11 cellular contexts compared by ENCODE assay signal in the genomic region with DNA sequence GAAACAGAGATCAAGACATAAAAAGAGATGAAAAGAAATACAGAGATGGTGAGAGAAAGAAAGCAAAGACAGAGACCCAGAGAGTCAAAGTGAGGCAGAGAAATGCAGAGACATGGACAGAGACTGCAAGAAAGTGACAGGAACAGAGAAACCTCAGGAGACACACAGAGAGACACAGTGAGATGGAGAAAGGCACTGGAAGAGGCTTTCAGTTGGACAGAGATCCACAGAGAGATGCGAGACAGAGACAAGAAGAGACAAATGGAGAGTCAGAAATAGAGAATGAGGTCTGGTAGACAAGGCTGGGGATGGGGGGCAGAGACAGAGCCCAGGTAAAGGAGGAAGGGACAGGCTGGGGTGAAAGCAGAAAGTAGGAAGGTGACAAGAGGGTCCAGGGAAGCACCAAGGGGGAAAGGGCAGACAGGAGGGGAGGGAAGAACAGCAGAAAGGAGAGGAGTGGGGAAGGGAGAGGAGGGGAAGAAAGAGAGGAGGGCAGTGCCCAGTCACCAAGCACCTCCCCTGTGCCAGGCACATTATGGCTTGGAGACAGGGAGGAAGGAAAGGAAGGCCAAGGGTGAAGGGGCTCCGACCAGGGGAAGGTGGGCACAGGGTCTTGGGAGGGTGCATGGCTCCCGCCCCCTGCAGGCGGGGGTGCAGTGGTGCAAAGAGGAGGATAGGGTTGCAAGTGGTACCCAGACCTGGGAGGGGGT. TPM values are rescaled to one million over a fixed set of nuclear protein-coding genes. Genes with fewer than 3 reads are reported as not detected.
DNase-seq lines count a peak whose midpoint lies in the region; ATAC-seq and TF ChIP-seq lines count a peak whose summit lies in the region.
"Had no signal": no experiment of that assay in that cellular context is flagged by ENCODE, and none has a peak within 500 bp of the region (broad histone marks: within the 10 kb centered on the region; RNA-seq: fewer than 3 reads in every experiment).

No MANE protein-coding gene starts in this region.

- no peaks in the 10 kb centered on the region for H4K20me1 ChIP-seq in HCT116 (ENCODE audit: insufficient read depth)

- TF ChIP-seq CTCF in HCT116 (IDR thresholded peaks at IDR 0.05 in 2 of 3, conservative IDR thresholded peaks at IDR 0.05 in 1 of 3; ENCODE audit: borderline replicate concordance in 1 of 3, insufficient read depth in 1 of 3, low read depth in 2 of 3, low read length in 2 of 3), result peak; percentile 8 to 63 (median 58); a peak in 5 of 6 replicates
- TF ChIP-seq CTCF in WI38 (IDR thresholded peaks at IDR 0.05; ENCODE audit: low read depth, low read length), result peak; percentile 17; the same call in 1 of the 2 replicates

- CTCF ChIA-PET in HCT116 (lab: Charles Lee), result no interaction called here

- H3K4me3 ChIP-seq in HCT116 (replicated peaks in 1 of 2; ENCODE audit: low read depth in 1 of 2, low read length in 2 of 2), result no peak overlapping the region
- no peak overlapping the region for H3K4me3 ChIP-seq in WI38 (ENCODE audit: low read depth, low read length)
- H3K4me3 ChIP-seq: thoracic aorta had no signal

- no peaks in the 10 kb centered on the region for H3K36me3 ChIP-seq in HCT116 (ENCODE audit: control insufficient read depth in 1 of 2, insufficient read depth in 2 of 2, low read length in 2 of 2)
- H3K36me3 ChIP-seq: thoracic aorta had no signal

- intact Hi-C loops in HCT116 (cut with micrococcal nuclease), result no loop called here

- no peak for TF ChIP-seq RAD21 in HCT116 (IDR thresholded peaks at IDR 0.05; ENCODE audit: low read depth)

- no peaks in the 10 kb centered on the region for H3K79me2 ChIP-seq in HCT116 (ENCODE audit: insufficient read depth, low read length)

- peaks cover 0 to 4% of the 10 kb centered on the region in 2 experiments; a peak in 2 of 4 replicates for H3K4me1 ChIP-seq in HCT116 (ENCODE audit: control insufficient read depth in 1 of 2, insufficient read depth in 2 of 2, low read length in 2 of 2)

- ATAC-seq in HCT116 (peak; percentile 22; the same call in 1 of the 2 replicates), HG02852 (IDR thresholded peaks at IDR 0.05; ENCODE audit: unreplicated experiment) (no peak)

- H3K27me3 ChIP-seq in HCT116 (ENCODE audit: insufficient read depth, low read length), result peaks cover 55% of the 10 kb centered on the region

- H3K27ac ChIP-seq in HCT116 (ENCODE audit: low read depth, low read length), result no peak overlapping the region
- H3K27ac ChIP-seq: thoracic aorta had no signal

- no peaks in the 10 kb centered on the region for H3K9me2 ChIP-seq in HCT116 (ENCODE audit: insufficient read depth)

- RAD21 ChIA-PET in HCT116 (lab: Charles Lee; ENCODE audit: low non-redundant PET in 1 of 2, low total read pairs in 2 of 2, uncharacterized antibody in 2 of 2, unreplicated experiment in 2 of 2), result no interaction called here

- H2AFZ ChIP-seq in HCT116 (ENCODE audit: low read depth, low read length, poor library complexity, severe bottlenecking), result no peak overlapping the region

- DNase-seq in D341Med (ENCODE audit: low spot score) (peak; percentile 76), HCT116 (ENCODE audit: low read depth, low spot score) (no peak), left kidney (ENCODE audit: low read depth, low spot score) (peak; percentile 48), NCI-H446 (lab: John Stamatoyannopoulos, UW) (no peak), 8988T (no peak), NCI-H1417 treated with DMSO at 0.1 percent for 48 hours (lab: John Stamatoyannopoulos, UW) (no peak)
- DNase-seq: mesenchymal stem cell; stimulated activated CD4-positive, alpha-beta T cell treated with anti-CD3 and anti-CD28 coated beads, Interleukin-12 subunit alpha, Interleukin-12 subunit beta, amount 100 ng/mL, for 4 hours had no signal

- BruUV-seq in HCT116 (replicated peaks; lab: Mats Ljungman, UMichigan), result no TSS peak

- H3K9me3 ChIP-seq in HCT116 (ENCODE audit: control insufficient read depth in 1 of 2, insufficient read depth in 1 of 2, low read depth in 1 of 2, low read length in 2 of 2), result no peaks in the 10 kb centered on the region
- H3K9me3 ChIP-seq: thoracic aorta had no signal

- H3K9ac ChIP-seq in HCT116 (ENCODE audit: low read length), result no peak overlapping the region

- H3K4me2 ChIP-seq in HCT116 (ENCODE audit: low read length), result no peak overlapping the region

- POLR2A ChIA-PET in HCT116 (lab: Charles Lee), result no interaction called here

- no peak for TF ChIP-seq POLR2A in HCT116 (IDR thresholded peaks at IDR 0.05; ENCODE audit: borderline replicate concordance, extremely low read depth, insufficient read depth, insufficient read length)

TF ChIP-seq in HCT116, 20 proteins besides CTCF, POLR2A, EP300 and RAD21:
- no peak for TF ChIP-seq CBX3 (IDR thresholded peaks at IDR 0.05; ENCODE audit: low read depth)
- no peak for TF ChIP-seq JUND (IDR thresholded peaks at IDR 0.05)
- TF ChIP-seq, protein P1, sequence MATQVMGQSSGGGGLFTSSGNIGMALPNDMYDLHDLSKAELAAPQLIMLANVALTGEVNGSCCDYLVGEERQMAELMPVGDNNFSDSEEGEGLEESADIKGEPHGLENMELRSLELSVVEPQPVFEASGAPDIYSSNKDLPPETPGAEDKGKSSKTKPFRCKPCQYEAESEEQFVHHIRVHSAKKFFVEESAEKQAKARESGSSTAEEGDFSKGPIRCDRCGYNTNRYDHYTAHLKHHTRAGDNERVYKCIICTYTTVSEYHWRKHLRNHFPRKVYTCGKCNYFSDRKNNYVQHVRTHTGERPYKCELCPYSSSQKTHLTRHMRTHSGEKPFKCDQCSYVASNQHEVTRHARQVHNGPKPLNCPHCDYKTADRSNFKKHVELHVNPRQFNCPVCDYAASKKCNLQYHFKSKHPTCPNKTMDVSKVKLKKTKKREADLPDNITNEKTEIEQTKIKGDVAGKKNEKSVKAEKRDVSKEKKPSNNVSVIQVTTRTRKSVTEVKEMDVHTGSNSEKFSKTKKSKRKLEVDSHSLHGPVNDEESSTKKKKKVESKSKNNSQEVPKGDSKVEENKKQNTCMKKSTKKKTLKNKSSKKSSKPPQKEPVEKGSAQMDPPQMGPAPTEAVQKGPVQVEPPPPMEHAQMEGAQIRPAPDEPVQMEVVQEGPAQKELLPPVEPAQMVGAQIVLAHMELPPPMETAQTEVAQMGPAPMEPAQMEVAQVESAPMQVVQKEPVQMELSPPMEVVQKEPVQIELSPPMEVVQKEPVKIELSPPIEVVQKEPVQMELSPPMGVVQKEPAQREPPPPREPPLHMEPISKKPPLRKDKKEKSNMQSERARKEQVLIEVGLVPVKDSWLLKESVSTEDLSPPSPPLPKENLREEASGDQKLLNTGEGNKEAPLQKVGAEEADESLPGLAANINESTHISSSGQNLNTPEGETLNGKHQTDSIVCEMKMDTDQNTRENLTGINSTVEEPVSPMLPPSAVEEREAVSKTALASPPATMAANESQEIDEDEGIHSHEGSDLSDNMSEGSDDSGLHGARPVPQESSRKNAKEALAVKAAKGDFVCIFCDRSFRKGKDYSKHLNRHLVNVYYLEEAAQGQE (IDR thresholded peaks at IDR 0.05; ENCODE audit: low read depth), result no peak
- no peak for TF ChIP-seq CEBPB (IDR thresholded peaks at IDR 0.05; ENCODE audit: low read depth)
- no peak for TF ChIP-seq SIN3A (IDR thresholded peaks at IDR 0.05; ENCODE audit: low read depth)
- TF ChIP-seq ELF1 (IDR thresholded peaks at IDR 0.05; ENCODE audit: borderline replicate concordance, low read depth), result no peak
- TF ChIP-seq ZNF274 (IDR thresholded peaks at IDR 0.05; ENCODE audit: low read depth, low read length), result no peak

RNA-seq across cellular contexts. Expression of a gene that starts 38.5 kb away (rescaled TPM):
- total RNA-seq in HCT116 (2021; ENCODE audit: unreplicated experiment), result 32.7 TPM
- polyA plus RNA-seq in HCT116 (2012), result 32.8 and 41.3 TPM in 2 replicates

RNA-seq across cellular contexts. Expression of a gene that starts 41.2 kb away (rescaled TPM):
- total RNA-seq in HCT116 (2021; ENCODE audit: unreplicated experiment), result 13.1 TPM
- polyA plus RNA-seq in HCT116 (2012), result 7.1 TPM in 2 replicates

RNA-seq across cellular contexts. Expression of a gene that starts 46.7 kb away (rescaled TPM):
- total RNA-seq in HCT116 (2021; ENCODE audit: unreplicated experiment), result 0.89 TPM
- 0.44 and 0.56 TPM in 2 replicates for polyA plus RNA-seq in HCT116 (2012)

Comparison
In these comparisons a context has a peak if more than half of its experiments do, and no peak if none do; other contexts are left out.
1. DNase-seq: peak in D341Med (single experiment) and left kidney (single experiment); none in HCT116 (single experiment), NCI-H446 (0 of 2), 8988T (single experiment) and NCI-H1417 treated with DMSO at 0.1 percent for 48 hours (single experiment).